ENCODE assay signal across 1 cellular context in the genomic region with DNA sequence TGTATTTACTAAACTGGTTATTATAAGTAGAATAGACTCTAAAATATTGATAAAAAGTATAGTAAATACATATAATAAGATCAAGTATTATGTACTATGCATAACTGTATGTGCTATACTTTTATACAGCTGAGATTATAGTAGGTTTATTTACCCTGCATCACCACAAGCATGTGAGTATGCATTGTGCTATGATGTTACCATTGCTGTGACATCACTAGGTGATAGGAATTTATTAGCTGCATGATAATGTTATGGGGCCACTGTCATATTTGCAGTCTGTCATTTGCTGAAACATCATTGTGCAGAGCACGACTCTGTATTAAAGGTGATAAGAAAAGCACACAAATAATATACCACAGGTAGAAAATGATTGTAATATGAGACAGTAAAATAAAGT.
TF ChIP-seq lines count a peak whose summit lies in the region.

No MANE protein-coding gene starts in this region.

TF ChIP-seq in IMR-90, 13 proteins besides CTCF, POLR2A, EP300 and RAD21:
- TF ChIP-seq RCOR1 (IDR thresholded peaks at IDR 0.05; ENCODE audit: insufficient replicate concordance, low read length) (no peak), BHLHE40 (IDR thresholded peaks at IDR 0.05; ENCODE audit: low read depth, low read length) (peak; percentile 52; the same call in 1 of the 2 replicates)
TF ChIP-seq in IMR-90: peak in this region for 1.
